ENCODE assay signal across 8 cellular contexts in genomic region chr1:155562581-155563376, GRCh38. TPM values are rescaled to one million over a fixed set of nuclear protein-coding genes. Genes with fewer than 3 reads are reported as not detected.
DNase-seq lines count a peak whose midpoint lies in the region; ATAC-seq and TF ChIP-seq lines count a peak whose summit lies in the region.

TSS of gene ASH1L (minus strand) at chr1:155562803. CDS start at chr1:155521519, 41,284 bp downstream.

- peak within 1 kb of the TSS; percentile 99 for H3K9ac ChIP-seq in BLaER1

- no peak for TF ChIP-seq CTCF in left lung (IDR thresholded peaks at IDR 0.05)

- H3K4me3 ChIP-seq in BLaER1: peak within 1 kb of the TSS; percentile 94
- peak within 1 kb of the TSS; percentile 82 to 92 for H3K4me3 ChIP-seq in left lung

- no peaks in the 10 kb centered on the region for H3K9me3 ChIP-seq in BLaER1
- H3K9me3 ChIP-seq in left lung: no peaks in the 10 kb centered on the region

- peaks cover 72% of the 10 kb centered on the region for H4K20me1 ChIP-seq in BLaER1

- peak within 1 kb of the TSS; percentile 89 for H3K4me2 ChIP-seq in BLaER1

- H3K36me3 ChIP-seq in BLaER1: peaks cover 44% of the 10 kb centered on the region
- H3K36me3 ChIP-seq in left lung: peaks cover 0 to 7% of the 10 kb centered on the region in 2 donors

- ATAC-seq in GM19372 (IDR thresholded peaks at IDR 0.05; ENCODE audit: low read depth, unreplicated experiment) (peak; percentile 71), HG03521 (IDR thresholded peaks at IDR 0.05; ENCODE audit: unreplicated experiment) (peak; percentile 71), left lung (peak; percentile 93)

- intact Hi-C loops in left lung (cut with DNase I): no loop called here

- H3K4me1 ChIP-seq in BLaER1 (peaks cover 34% of the 10 kb centered on the region), left lung (peaks cover 14 to 47% of the 10 kb centered on the region in 2 donors)

- DNase-seq in NCI-H748 treated with DMSO at 0.1 percent for 48 hours (lab: John Stamatoyannopoulos, UW) (peak; percentile 83), dedifferentiated amniotic fluid mesenchymal stem cell (ENCODE audit: extremely low spot score) (peak; percentile 86), left lung (peak; percentile 94 to 98)
- peak; percentile 92 to 94 for DNase-seq in activated CD4-positive, alpha-beta T cell treated with anti-CD3 and anti-CD28 coated beads, Interleukin-2, amount 50 U/mL, for 24 hours (ENCODE audit: low read depth in 1 of 2, low spot score in 1 of 2)
- peak; percentile 92 for DNase-seq in stimulated activated CD4-positive, alpha-beta T cell treated with anti-CD3 and anti-CD28 coated beads, Interleukin-2, amount 100 ng/mL, for 4 hours (ENCODE audit: low read depth)

- no peaks in the 10 kb centered on the region for H3K27me3 ChIP-seq in BLaER1
- no peaks in the 10 kb centered on the region for H3K27me3 ChIP-seq in left lung

- H3K27ac ChIP-seq in BLaER1: peak within 1 kb of the TSS; percentile 99
- peak within 1 kb of the TSS; percentile 98 for H3K27ac ChIP-seq in left lung

RNA-seq across cellular contexts. Expression of gene ASH1L, which starts in this region (rescaled TPM):
- 10 to 100 TPM; 42.3 to 51.2 TPM for total RNA-seq in left lung

Comparison
In these comparisons a context has a peak if more than half of its experiments do, and no peak if none do; other contexts are left out.
1. Peak in every context shown above with its lines: DNase-seq, ATAC-seq, H3K4me3 ChIP-seq and H3K27ac ChIP-seq.